In the genomic region with DNA sequence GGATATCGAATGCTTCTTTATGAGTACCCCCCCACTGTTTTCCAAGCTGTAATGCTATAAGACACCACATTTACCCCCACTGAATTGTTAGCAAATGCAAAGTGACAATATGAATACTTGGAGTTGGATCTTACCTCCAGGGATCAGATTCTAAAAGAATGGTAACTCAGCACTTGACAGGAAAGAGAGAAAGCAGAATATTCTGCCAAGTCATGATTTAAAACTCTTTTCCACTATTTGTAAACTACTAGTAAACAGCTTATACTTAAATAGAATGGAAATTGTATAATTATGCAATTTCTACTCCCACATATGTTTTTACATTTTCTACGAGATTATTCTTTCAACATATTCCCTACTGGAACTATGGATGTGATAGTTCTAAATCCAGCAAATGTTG, we compare ENCODE assay signal across 9 cellular contexts. TPM values are rescaled to one million over a fixed set of nuclear protein-coding genes. Genes with fewer than 3 reads are reported as not detected.
"Had no signal": no experiment of that assay in that cellular context is flagged by ENCODE, and none has a peak within 500 bp of the region (broad histone marks: within the 10 kb centered on the region; RNA-seq: fewer than 3 reads in every experiment).

No MANE protein-coding gene starts in this region.

- FAIRE-seq: H1, H54, HTR-8/SVneo had no signal

- H3K27ac ChIP-seq: GM23248, KMS-11 had no signal

- H3K9ac ChIP-seq: GM23248, KMS-11 had no signal

- H2AFZ ChIP-seq: GM23248 had no signal

- H3K4me2 ChIP-seq: KMS-11 had no signal

- H3K27ac Mint-ChIP-seq: H9 had no signal

- DNase-seq: GM23248, H9, HCEC 1CT, KBM-7 had no signal

- H3K4me3 ChIP-seq: GM23248 had no signal

- H3K9me3 Mint-ChIP-seq: H9 had no signal

- H3K4me3 Mint-ChIP-seq: H9 had no signal

RNA-seq across cellular contexts. Expression of a gene that starts 56.0 kb away (rescaled TPM):
- total RNA-seq: GM23248, H1, H9, HT-29 had no signal
- polyA plus RNA-seq: GM23248, H1 had no signal
